In the genomic region with DNA sequence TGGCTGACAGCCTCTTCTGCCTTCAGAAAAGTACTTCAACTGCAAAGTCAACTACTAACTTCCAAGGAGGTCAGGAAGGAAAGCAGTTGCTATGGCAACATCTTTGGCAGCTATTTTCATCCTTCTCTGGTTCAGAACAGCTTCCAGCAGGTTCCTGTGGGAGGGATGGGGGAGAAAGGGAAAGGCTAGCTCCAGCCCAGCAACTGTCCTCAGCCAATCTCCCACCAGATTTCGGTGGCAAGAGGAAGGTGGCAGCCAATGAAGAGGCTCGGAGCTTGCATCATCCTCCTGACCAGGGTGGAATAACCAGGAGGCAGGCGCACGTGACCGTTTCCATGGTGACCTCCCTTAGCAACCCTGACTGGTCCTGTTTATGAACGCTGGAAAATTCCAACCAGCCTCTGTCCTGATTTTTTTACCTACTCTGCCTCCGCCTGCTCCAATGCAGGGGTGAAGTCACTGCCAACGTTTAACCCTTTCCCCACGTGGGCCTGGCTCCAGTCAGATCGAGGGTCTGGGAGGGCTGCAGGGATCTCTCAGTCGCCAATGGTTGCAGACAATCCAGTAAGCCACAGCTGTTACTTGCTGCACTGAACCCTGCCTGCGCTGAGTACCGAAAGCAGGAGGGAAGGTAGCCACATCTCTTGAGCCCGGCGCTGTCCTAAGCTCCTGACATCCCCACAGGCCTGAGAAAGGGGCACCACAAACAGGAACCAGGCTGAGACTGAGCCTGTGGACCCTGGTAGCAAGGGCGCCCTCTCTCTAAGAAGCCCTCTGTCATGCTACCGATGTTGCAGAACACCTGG, we compare ENCODE assay signal across 2 cellular contexts.
TF ChIP-seq lines count a peak whose summit lies in the region.

No MANE protein-coding gene starts in this region.

TF ChIP-seq in H1, 55 proteins besides CTCF, POLR2A, EP300 and RAD21 (continues in another document):
- TF ChIP-seq SP1 (IDR thresholded peaks at IDR 0.05; ENCODE audit: low read depth, low read length), result peak; percentile 96
- peak; percentile 76 for TF ChIP-seq CTBP2 (IDR thresholded peaks at IDR 0.05; ENCODE audit: borderline replicate concordance, insufficient read depth, insufficient read length, low read length)
- no peak for TF ChIP-seq KDM4A (IDR thresholded peaks at IDR 0.05; ENCODE audit: low read depth, low read length, severe bottlenecking)
- no peak; the same call in 1 of the 2 replicates for TF ChIP-seq KDM5A (IDR thresholded peaks at IDR 0.05; ENCODE audit: low read length)
- no peak for TF ChIP-seq TAF7 (optimal IDR thresholded peaks at IDR 0.05; ENCODE audit: borderline replicate concordance, low read depth, low read length)
- TF ChIP-seq HDAC6 (IDR thresholded peaks at IDR 0.05; ENCODE audit: low read depth, low read length), result no peak
- peak; percentile 98 for TF ChIP-seq JUND (IDR thresholded peaks at IDR 0.05; ENCODE audit: low read length)
- TF ChIP-seq SIX5 (IDR thresholded peaks at IDR 0.05; ENCODE audit: low read depth, low read length), result no peak
- TF ChIP-seq SP2 (IDR thresholded peaks at IDR 0.05; ENCODE audit: low read length), result no peak
- TF ChIP-seq BRCA1 (IDR thresholded peaks at IDR 0.05; ENCODE audit: low read depth, low read length), result no peak
- no peak for TF ChIP-seq MAFK (IDR thresholded peaks at IDR 0.05; ENCODE audit: low read depth, low read length)
- TF ChIP-seq NRF1 (IDR thresholded peaks at IDR 0.05; ENCODE audit: low read depth, low read length), result no peak
- TF ChIP-seq, protein P1, sequence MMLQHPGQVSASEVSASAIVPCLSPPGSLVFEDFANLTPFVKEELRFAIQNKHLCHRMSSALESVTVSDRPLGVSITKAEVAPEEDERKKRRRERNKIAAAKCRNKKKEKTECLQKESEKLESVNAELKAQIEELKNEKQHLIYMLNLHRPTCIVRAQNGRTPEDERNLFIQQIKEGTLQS (IDR thresholded peaks at IDR 0.05; ENCODE audit: insufficient read depth, low read depth, low read length), result peak; percentile 98
- TF ChIP-seq POU5F1 (IDR thresholded peaks at IDR 0.05; ENCODE audit: low read depth, low read length), result no peak
- TF ChIP-seq TCF12 (IDR thresholded peaks at IDR 0.05; ENCODE audit: low read depth, low read length), result no peak
- TF ChIP-seq, protein P2, sequence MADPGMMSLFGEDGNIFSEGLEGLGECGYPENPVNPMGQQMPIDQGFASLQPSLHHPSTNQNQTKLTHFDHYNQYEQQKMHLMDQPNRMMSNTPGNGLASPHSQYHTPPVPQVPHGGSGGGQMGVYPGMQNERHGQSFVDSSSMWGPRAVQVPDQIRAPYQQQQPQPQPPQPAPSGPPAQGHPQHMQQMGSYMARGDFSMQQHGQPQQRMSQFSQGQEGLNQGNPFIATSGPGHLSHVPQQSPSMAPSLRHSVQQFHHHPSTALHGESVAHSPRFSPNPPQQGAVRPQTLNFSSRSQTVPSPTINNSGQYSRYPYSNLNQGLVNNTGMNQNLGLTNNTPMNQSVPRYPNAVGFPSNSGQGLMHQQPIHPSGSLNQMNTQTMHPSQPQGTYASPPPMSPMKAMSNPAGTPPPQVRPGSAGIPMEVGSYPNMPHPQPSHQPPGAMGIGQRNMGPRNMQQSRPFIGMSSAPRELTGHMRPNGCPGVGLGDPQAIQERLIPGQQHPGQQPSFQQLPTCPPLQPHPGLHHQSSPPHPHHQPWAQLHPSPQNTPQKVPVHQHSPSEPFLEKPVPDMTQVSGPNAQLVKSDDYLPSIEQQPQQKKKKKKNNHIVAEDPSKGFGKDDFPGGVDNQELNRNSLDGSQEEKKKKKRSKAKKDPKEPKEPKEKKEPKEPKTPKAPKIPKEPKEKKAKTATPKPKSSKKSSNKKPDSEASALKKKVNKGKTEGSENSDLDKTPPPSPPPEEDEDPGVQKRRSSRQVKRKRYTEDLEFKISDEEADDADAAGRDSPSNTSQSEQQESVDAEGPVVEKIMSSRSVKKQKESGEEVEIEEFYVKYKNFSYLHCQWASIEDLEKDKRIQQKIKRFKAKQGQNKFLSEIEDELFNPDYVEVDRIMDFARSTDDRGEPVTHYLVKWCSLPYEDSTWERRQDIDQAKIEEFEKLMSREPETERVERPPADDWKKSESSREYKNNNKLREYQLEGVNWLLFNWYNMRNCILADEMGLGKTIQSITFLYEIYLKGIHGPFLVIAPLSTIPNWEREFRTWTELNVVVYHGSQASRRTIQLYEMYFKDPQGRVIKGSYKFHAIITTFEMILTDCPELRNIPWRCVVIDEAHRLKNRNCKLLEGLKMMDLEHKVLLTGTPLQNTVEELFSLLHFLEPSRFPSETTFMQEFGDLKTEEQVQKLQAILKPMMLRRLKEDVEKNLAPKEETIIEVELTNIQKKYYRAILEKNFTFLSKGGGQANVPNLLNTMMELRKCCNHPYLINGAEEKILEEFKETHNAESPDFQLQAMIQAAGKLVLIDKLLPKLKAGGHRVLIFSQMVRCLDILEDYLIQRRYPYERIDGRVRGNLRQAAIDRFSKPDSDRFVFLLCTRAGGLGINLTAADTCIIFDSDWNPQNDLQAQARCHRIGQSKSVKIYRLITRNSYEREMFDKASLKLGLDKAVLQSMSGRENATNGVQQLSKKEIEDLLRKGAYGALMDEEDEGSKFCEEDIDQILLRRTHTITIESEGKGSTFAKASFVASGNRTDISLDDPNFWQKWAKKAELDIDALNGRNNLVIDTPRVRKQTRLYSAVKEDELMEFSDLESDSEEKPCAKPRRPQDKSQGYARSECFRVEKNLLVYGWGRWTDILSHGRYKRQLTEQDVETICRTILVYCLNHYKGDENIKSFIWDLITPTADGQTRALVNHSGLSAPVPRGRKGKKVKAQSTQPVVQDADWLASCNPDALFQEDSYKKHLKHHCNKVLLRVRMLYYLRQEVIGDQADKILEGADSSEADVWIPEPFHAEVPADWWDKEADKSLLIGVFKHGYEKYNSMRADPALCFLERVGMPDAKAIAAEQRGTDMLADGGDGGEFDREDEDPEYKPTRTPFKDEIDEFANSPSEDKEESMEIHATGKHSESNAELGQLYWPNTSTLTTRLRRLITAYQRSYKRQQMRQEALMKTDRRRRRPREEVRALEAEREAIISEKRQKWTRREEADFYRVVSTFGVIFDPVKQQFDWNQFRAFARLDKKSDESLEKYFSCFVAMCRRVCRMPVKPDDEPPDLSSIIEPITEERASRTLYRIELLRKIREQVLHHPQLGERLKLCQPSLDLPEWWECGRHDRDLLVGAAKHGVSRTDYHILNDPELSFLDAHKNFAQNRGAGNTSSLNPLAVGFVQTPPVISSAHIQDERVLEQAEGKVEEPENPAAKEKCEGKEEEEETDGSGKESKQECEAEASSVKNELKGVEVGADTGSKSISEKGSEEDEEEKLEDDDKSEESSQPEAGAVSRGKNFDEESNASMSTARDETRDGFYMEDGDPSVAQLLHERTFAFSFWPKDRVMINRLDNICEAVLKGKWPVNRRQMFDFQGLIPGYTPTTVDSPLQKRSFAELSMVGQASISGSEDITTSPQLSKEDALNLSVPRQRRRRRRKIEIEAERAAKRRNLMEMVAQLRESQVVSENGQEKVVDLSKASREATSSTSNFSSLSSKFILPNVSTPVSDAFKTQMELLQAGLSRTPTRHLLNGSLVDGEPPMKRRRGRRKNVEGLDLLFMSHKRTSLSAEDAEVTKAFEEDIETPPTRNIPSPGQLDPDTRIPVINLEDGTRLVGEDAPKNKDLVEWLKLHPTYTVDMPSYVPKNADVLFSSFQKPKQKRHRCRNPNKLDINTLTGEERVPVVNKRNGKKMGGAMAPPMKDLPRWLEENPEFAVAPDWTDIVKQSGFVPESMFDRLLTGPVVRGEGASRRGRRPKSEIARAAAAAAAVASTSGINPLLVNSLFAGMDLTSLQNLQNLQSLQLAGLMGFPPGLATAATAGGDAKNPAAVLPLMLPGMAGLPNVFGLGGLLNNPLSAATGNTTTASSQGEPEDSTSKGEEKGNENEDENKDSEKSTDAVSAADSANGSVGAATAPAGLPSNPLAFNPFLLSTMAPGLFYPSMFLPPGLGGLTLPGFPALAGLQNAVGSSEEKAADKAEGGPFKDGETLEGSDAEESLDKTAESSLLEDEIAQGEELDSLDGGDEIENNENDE (IDR thresholded peaks at IDR 0.05; ENCODE audit: insufficient replicate concordance, low read length), result no peak
- TF ChIP-seq SUZ12 (IDR thresholded peaks at IDR 0.05; ENCODE audit: low read length), result no peak

TF ChIP-seq in liver, 16 proteins besides CTCF, POLR2A, EP300 and RAD21:
- TF ChIP-seq JUND (IDR thresholded peaks at IDR 0.05) (peak in 1 of 2 donors; percentile 66), HNF4G (IDR thresholded peaks at IDR 0.05) (no peak), SP1 (IDR thresholded peaks at IDR 0.05) (peak; percentile 89), YY1 (IDR thresholded peaks at IDR 0.05) (peak; percentile 93), NR2F2 (IDR thresholded peaks at IDR 0.05) (peak; percentile 32), TAF1 (conservative IDR thresholded peaks at IDR 0.05) (no peak), FOXA2 (IDR thresholded peaks at IDR 0.05) (peak; percentile 51), RXRA (IDR thresholded peaks at IDR 0.05) (peak; percentile 37 to 56)
- TF ChIP-seq, protein P3, sequence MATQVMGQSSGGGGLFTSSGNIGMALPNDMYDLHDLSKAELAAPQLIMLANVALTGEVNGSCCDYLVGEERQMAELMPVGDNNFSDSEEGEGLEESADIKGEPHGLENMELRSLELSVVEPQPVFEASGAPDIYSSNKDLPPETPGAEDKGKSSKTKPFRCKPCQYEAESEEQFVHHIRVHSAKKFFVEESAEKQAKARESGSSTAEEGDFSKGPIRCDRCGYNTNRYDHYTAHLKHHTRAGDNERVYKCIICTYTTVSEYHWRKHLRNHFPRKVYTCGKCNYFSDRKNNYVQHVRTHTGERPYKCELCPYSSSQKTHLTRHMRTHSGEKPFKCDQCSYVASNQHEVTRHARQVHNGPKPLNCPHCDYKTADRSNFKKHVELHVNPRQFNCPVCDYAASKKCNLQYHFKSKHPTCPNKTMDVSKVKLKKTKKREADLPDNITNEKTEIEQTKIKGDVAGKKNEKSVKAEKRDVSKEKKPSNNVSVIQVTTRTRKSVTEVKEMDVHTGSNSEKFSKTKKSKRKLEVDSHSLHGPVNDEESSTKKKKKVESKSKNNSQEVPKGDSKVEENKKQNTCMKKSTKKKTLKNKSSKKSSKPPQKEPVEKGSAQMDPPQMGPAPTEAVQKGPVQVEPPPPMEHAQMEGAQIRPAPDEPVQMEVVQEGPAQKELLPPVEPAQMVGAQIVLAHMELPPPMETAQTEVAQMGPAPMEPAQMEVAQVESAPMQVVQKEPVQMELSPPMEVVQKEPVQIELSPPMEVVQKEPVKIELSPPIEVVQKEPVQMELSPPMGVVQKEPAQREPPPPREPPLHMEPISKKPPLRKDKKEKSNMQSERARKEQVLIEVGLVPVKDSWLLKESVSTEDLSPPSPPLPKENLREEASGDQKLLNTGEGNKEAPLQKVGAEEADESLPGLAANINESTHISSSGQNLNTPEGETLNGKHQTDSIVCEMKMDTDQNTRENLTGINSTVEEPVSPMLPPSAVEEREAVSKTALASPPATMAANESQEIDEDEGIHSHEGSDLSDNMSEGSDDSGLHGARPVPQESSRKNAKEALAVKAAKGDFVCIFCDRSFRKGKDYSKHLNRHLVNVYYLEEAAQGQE (IDR thresholded peaks at IDR 0.05), result peak; percentile 62
- TF ChIP-seq, protein P1 (IDR thresholded peaks at IDR 0.05), result peak; percentile 99
- TF ChIP-seq, protein P4, sequence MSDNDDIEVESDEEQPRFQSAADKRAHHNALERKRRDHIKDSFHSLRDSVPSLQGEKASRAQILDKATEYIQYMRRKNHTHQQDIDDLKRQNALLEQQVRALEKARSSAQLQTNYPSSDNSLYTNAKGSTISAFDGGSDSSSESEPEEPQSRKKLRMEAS (IDR thresholded peaks at IDR 0.05), result peak; percentile 36
